ENCODE assay signal across 9 cellular contexts in genomic region chr3:169999433-169999832, GRCh38. TPM values are rescaled to one million over a fixed set of nuclear protein-coding genes. Genes with fewer than 3 reads are reported as not detected.
A peak's percentile ranks its signal among the peaks of the same experiment; 100 is the strongest.
DNase-seq lines count a peak whose midpoint lies in the region; ATAC-seq and FAIRE-seq lines count a peak whose summit lies in the region.
"Had no signal": no experiment of that assay in that cellular context is flagged by ENCODE, and none has a peak within 500 bp of the region (broad histone marks: within the 10 kb centered on the region; RNA-seq: fewer than 3 reads in every experiment).

No MANE protein-coding gene starts in this region.

- no peak overlapping the region for H3K4me3 ChIP-seq in small intestine (ENCODE audit: low read depth in 1 of 2, low read length in 2 of 2)

- ATAC-seq in GM18499 (IDR thresholded peaks at IDR 0.05; ENCODE audit: insufficient read depth, unreplicated experiment) (peak; percentile 96), GM19395 (IDR thresholded peaks at IDR 0.05; ENCODE audit: unreplicated experiment) (peak; percentile 94), HG02943 (IDR thresholded peaks at IDR 0.05; ENCODE audit: low read depth, unreplicated experiment) (peak; percentile 61)

- peak overlapping the region; percentile 45 for H3K27ac Mint-ChIP-seq in T-helper 1 cell treated with Interleukin-12 subunit alpha and Interleukin-12 subunit beta and Interleukin-4 antibody, amounts not matched to agents 30 μg/mL and 1 μg/mL, for 36 hours

- H3K9me3 Mint-ChIP-seq in T-helper 1 cell treated with Interleukin-12 subunit alpha and Interleukin-12 subunit beta and Interleukin-4 antibody, amounts not matched to agents 30 μg/mL and 1 μg/mL, for 36 hours: no peaks in the 10 kb centered on the region
- H3K9me3 Mint-ChIP-seq: neural crest cell had no signal

- H3K27ac ChIP-seq in small intestine (ENCODE audit: low read depth in 1 of 2, low read length in 1 of 2): no peak overlapping the region

- H3K36me3 Mint-ChIP-seq in T-helper 1 cell treated with Interleukin-12 subunit alpha and Interleukin-12 subunit beta and Interleukin-4 antibody, amounts not matched to agents 30 μg/mL and 1 μg/mL, for 36 hours (ENCODE audit: low read depth): peaks cover 18% of the 10 kb centered on the region

- no peak overlapping the region for H3K4me3 Mint-ChIP-seq in T-helper 1 cell treated with Interleukin-12 subunit alpha and Interleukin-12 subunit beta and Interleukin-4 antibody, amounts not matched to agents 30 μg/mL and 1 μg/mL, for 36 hours
- H3K4me3 Mint-ChIP-seq: neural crest cell had no signal

- no peaks in the 10 kb centered on the region for H3K4me1 ChIP-seq in small intestine (ENCODE audit: control insufficient read depth in 2 of 2, insufficient read depth in 1 of 2, low read depth in 1 of 2, low read length in 1 of 2)

- 94 to 98% (median 94%) methylated on average over 1 of the region's 1 CpG for WGBS in small intestine, 3 donors

- H3K9me3 ChIP-seq in small intestine (ENCODE audit: control insufficient read depth, low read depth): no peaks in the 10 kb centered on the region

- DNase-seq in small intestine (no peak), DMS79 (lab: John Stamatoyannopoulos, UW) (no peak), AG08395 (ENCODE audit: low spot score) (no peak)
- no peak for DNase-seq in NK-92 treated with Interleukin-12 subunit alpha and Interleukin-12 subunit beta, amount 100 ng/mL, for 24 hours (lab: John Stamatoyannopoulos, UW)

- H3K27me3 ChIP-seq in small intestine (ENCODE audit: control insufficient read depth in 2 of 2, insufficient read depth in 2 of 2, low read length in 2 of 2): no peaks in the 10 kb centered on the region

- H3K27me3 Mint-ChIP-seq in T-helper 1 cell treated with Interleukin-12 subunit alpha and Interleukin-12 subunit beta and Interleukin-4 antibody, amounts not matched to agents 30 μg/mL and 1 μg/mL, for 36 hours (ENCODE audit: low read depth): no peaks in the 10 kb centered on the region

- peaks cover 24% of the 10 kb centered on the region for H3K4me1 Mint-ChIP-seq in T-helper 1 cell treated with Interleukin-12 subunit alpha and Interleukin-12 subunit beta and Interleukin-4 antibody, amounts not matched to agents 30 μg/mL and 1 μg/mL, for 36 hours (ENCODE audit: low read depth)

- FAIRE-seq in small intestine (lab: Jason Lieb, UNC): no peak

- peaks cover 0 to 4% of the 10 kb centered on the region in 2 donors for H3K36me3 ChIP-seq in small intestine (ENCODE audit: control insufficient read depth in 2 of 2, insufficient read depth in 2 of 2, low read length in 2 of 2)

RNA-seq across cellular contexts. Expression of gene SEC62, which starts 32.8 kb away (rescaled TPM):
- 10 to 100 TPM; 38.7 to 69.7 (median 50.5) TPM for polyA plus RNA-seq in small intestine

RNA-seq across cellular contexts. Expression of gene GPR160, which starts 38.4 kb away (rescaled TPM):
- 10 to 100 TPM; 48.6 to 55.9 (median 55.7) TPM for polyA plus RNA-seq in small intestine
